ENCODE assay signal across 1 cellular context in genomic region chr1:201504799-201505504, GRCh38.
TF ChIP-seq lines count a peak whose summit lies in the region.

No MANE protein-coding gene starts in this region.

TF ChIP-seq in H1, 55 proteins besides CTCF, POLR2A, EP300 and RAD21:
- no peak for TF ChIP-seq BCL11A (IDR thresholded peaks at IDR 0.05; ENCODE audit: low read depth in 2 of 2, low read length in 2 of 2)
- no peak for TF ChIP-seq PHF8 (conservative IDR thresholded peaks at IDR 0.05; ENCODE audit: low read depth, low read length)
- no peak for TF ChIP-seq MAX (IDR thresholded peaks at IDR 0.05)
- TF ChIP-seq BRCA1 (IDR thresholded peaks at IDR 0.05; ENCODE audit: low read depth, low read length): no peak
- no peak for TF ChIP-seq ZNF274 (IDR thresholded peaks at IDR 0.05; ENCODE audit: borderline replicate concordance, extremely low read depth, low read length)
- TF ChIP-seq CHD2 (IDR thresholded peaks at IDR 0.05; ENCODE audit: low read length): no peak
- TF ChIP-seq TAF1 (IDR thresholded peaks at IDR 0.05; ENCODE audit: low read depth, low read length): no peak
- no peak for TF ChIP-seq CREB1 (IDR thresholded peaks at IDR 0.05)
- TF ChIP-seq EGR1 (IDR thresholded peaks at IDR 0.05; ENCODE audit: borderline replicate concordance, low read depth, low read length): no peak
- no peak for TF ChIP-seq JUND (IDR thresholded peaks at IDR 0.05; ENCODE audit: low read length)
- no peak for TF ChIP-seq SRF (IDR thresholded peaks at IDR 0.05; ENCODE audit: low read depth, low read length)
- TF ChIP-seq ATF2 (IDR thresholded peaks at IDR 0.05; ENCODE audit: low read length): no peak
- no peak for TF ChIP-seq ATF3 (IDR thresholded peaks at IDR 0.05; ENCODE audit: insufficient read depth, low read depth, low read length)
- no peak for TF ChIP-seq ASH2L (IDR thresholded peaks at IDR 0.05; ENCODE audit: low read length)
- no peak for TF ChIP-seq HDAC6 (IDR thresholded peaks at IDR 0.05; ENCODE audit: low read depth, low read length)
- no peak for TF ChIP-seq POLR2AphosphoS5 (IDR thresholded peaks at IDR 0.05; ENCODE audit: low read depth, low read length)
- no peak for TF ChIP-seq KDM4A (IDR thresholded peaks at IDR 0.05; ENCODE audit: low read depth, low read length, severe bottlenecking)
- no peak for TF ChIP-seq FOSL1 (IDR thresholded peaks at IDR 0.05; ENCODE audit: insufficient read depth, low read depth, low read length)
- no peak for TF ChIP-seq TEAD4 (IDR thresholded peaks at IDR 0.05; ENCODE audit: low read depth, low read length)
- TF ChIP-seq SP1 (IDR thresholded peaks at IDR 0.05; ENCODE audit: low read depth, low read length): no peak
